Comparison of ENCODE assay signal across 8 cellular contexts in the genomic region with DNA sequence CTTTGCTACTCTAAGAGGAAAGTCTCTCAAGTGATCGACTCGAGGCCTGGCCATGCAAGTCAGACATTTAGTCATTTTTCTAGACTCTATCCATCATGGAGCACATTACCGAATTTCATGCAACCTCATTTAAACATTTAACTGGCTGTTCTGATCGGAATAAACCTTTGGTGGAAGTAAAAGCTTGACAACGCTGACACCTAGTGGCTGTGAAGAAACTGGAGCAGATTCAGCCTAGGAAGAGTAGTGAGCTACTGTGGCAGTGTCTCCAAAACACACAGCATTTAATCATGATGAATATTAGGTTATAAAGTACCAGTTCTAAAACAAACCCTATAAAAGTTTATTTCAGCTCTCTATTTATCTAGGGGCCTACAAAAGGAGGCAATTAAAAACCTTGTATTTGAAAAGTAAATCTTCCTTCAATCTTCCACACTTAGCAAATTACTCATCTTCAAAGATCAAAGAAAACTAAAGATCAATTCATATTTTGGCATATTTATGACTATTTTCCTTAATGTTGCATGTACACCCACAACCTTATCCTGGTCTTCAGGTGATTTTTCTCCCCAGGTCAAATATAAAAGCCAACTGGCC.
A peak's percentile ranks its signal among the peaks of the same experiment; 100 is the strongest.
DNase-seq lines count a peak whose midpoint lies in the region; ATAC-seq lines count a peak whose summit lies in the region.

No MANE protein-coding gene starts in this region.

- ATAC-seq in GM18498 (IDR thresholded peaks at IDR 0.05; ENCODE audit: unreplicated experiment) (peak; percentile 83), HG02870 (IDR thresholded peaks at IDR 0.05; ENCODE audit: unreplicated experiment) (peak; percentile 91)

- no peak overlapping the region for H3K27ac Mint-ChIP-seq in activated CD4-positive, alpha-beta T cell treated with anti-CD3 and anti-CD28 coated beads, Interleukin-2, amount 10 ng/mL, durations not matched to agents 7 days and 5 days

- H3K27me3 Mint-ChIP-seq in activated CD4-positive, alpha-beta T cell treated with anti-CD3 and anti-CD28 coated beads, Interleukin-2, amount 10 ng/mL, durations not matched to agents 7 days and 5 days, result peaks cover 4% of the 10 kb centered on the region

- H3K4me1 Mint-ChIP-seq in activated CD4-positive, alpha-beta T cell treated with anti-CD3 and anti-CD28 coated beads, Interleukin-2, amount 10 ng/mL, durations not matched to agents 7 days and 5 days, result no peaks in the 10 kb centered on the region

- H3K36me3 Mint-ChIP-seq in activated CD4-positive, alpha-beta T cell treated with anti-CD3 and anti-CD28 coated beads, Interleukin-2, amount 10 ng/mL, durations not matched to agents 7 days and 5 days (ENCODE audit: low read depth), result no peaks in the 10 kb centered on the region

- CTCF ChIA-PET in activated CD4-positive, alpha-beta T cell treated with anti-CD3 and anti-CD28 coated beads, Interleukin-2, amount 10 ng/mL, durations not matched to agents 7 days and 5 days (lab: Charles Lee), result interaction anchor here (0.7 kb wide), 1 partner anchor 13 kb away, joined by 3 read pairs; no protein-coding TSS in a partner anchor

- no peak overlapping the region for H3K4me3 Mint-ChIP-seq in activated CD4-positive, alpha-beta T cell treated with anti-CD3 and anti-CD28 coated beads, Interleukin-2, amount 10 ng/mL, durations not matched to agents 7 days and 5 days

- peak; percentile 49 for DNase-seq in CD1c-positive myeloid dendritic cell (ENCODE audit: extremely low spot score)
- peak; percentile 17 for DNase-seq in NCI-H2081 treated with DMSO at 0.1 percent for 48 hours (lab: John Stamatoyannopoulos, UW)
- DNase-seq in activated CD4-positive, alpha-beta T cell treated with anti-CD3 and anti-CD28 coated beads, Interleukin-2, amount 10 ng/mL, durations not matched to agents 7 days and 5 days, result peak; percentile 51
- peak; percentile 52 for DNase-seq in fibroblast of the conjunctiva (ENCODE audit: low read depth)
- DNase-seq in non-pigmented ciliary epithelial cell (ENCODE audit: low read depth), result peak; percentile 9
- no peak for DNase-seq in activated effector memory CD4-positive, alpha-beta T cell treated with Interleukin-2 at 50 U/mL for 16 hours

- POLR2A ChIA-PET in activated CD4-positive, alpha-beta T cell treated with anti-CD3 and anti-CD28 coated beads, Interleukin-2, amount 10 ng/mL, durations not matched to agents 7 days and 5 days (lab: Charles Lee), result interaction anchor here (0.6 kb wide), 1 partner anchor 94 kb away, joined by 3 read pairs; no protein-coding TSS in a partner anchor

- no peaks in the 10 kb centered on the region for H3K9me3 Mint-ChIP-seq in activated CD4-positive, alpha-beta T cell treated with anti-CD3 and anti-CD28 coated beads, Interleukin-2, amount 10 ng/mL, durations not matched to agents 7 days and 5 days
